Comparison of ENCODE assay signal across 16 cellular contexts in genomic region chr3:94028093-94028837, GRCh38. TPM values are rescaled to one million over a fixed set of nuclear protein-coding genes. Genes with fewer than 3 reads are reported as not detected.
A peak's percentile ranks its signal among the peaks of the same experiment; 100 is the strongest.
DNase-seq lines count a peak whose midpoint lies in the region; ATAC-seq and FAIRE-seq lines count a peak whose summit lies in the region.
"Had no signal": no experiment of that assay in that cellular context is flagged by ENCODE, and none has a peak within 500 bp of the region (broad histone marks: within the 10 kb centered on the region; RNA-seq: fewer than 3 reads in every experiment).

STX19 (minus strand) TSS chr3:94028597; CDS start chr3:94015269, 13,328 bp downstream.

- DNase-seq in DMS53 (lab: John Stamatoyannopoulos, UW), result peak; percentile 91
- DNase-seq in NCI-H146 treated with DMSO at 0.1 percent for 48 hours (lab: John Stamatoyannopoulos, UW; ENCODE audit: unreplicated experiment), result peak; percentile 84
- DNase-seq in HTR-8/SVneo (ENCODE audit: insufficient read length, low spot score), result no peak
- DNase-seq in occipital lobe (lab: John Stamatoyannopoulos, UW), result no peak
- DNase-seq: amygdala, BE2C, NCI-H526 treated with DMSO at 0.1 percent for 48 hours, SHP77 treated with DMSO at 0.1 percent for 48 hours had no signal

- no peaks in the 10 kb centered on the region for H3K9me3 ChIP-seq in muscle layer of duodenum (ENCODE audit: control insufficient read depth in 1 of 2, low read length in 2 of 2)
- H3K9me3 ChIP-seq: BE2C, neutrophil had no signal

- FAIRE-seq in colon (lab: Jason Lieb, UNC) (peak; percentile 88), HTR-8/SVneo (lab: Jason Lieb, UNC) (no peak)
- FAIRE-seq: GM18507 had no signal

- no peak for ATAC-seq in GM18517 (IDR thresholded peaks at IDR 0.05; ENCODE audit: unreplicated experiment)
- no peak for ATAC-seq in HG03442 (IDR thresholded peaks at IDR 0.05; ENCODE audit: unreplicated experiment)
- ATAC-seq: left lobe of liver had no signal

- peak within 1 kb of the TSS in 1 of 2 donors; percentile 52 for H3K4me3 ChIP-seq in muscle layer of duodenum (ENCODE audit: low read depth in 1 of 2, low read length in 2 of 2)

- no peaks in the 10 kb centered on the region for H3K4me1 ChIP-seq in muscle layer of duodenum (ENCODE audit: control insufficient read depth in 1 of 2, insufficient read depth in 2 of 2, low read length in 2 of 2)
- H3K4me1 ChIP-seq: BE2C had no signal

- no peaks in the 10 kb centered on the region for H3K27me3 ChIP-seq in muscle layer of duodenum (ENCODE audit: low read depth, low read length)
- H3K27me3 ChIP-seq: BE2C, neutrophil had no signal

- no peaks in the 10 kb centered on the region for H3K36me3 ChIP-seq in muscle layer of duodenum (ENCODE audit: control insufficient read depth in 1 of 2, insufficient read depth in 2 of 2, low read length in 2 of 2)
- H3K36me3 ChIP-seq: BE2C, neutrophil had no signal

- H3K27ac ChIP-seq in muscle layer of duodenum (ENCODE audit: low read length), result peak within 1 kb of the TSS; percentile 83
- H3K27ac ChIP-seq: neutrophil had no signal

RNA-seq across cellular contexts. Expression of gene STX19, which starts in this region (rescaled TPM):
- total RNA-seq in occipital lobe, result not detected
- total RNA-seq: G401, left lobe of liver had no signal

Comparison
In these comparisons a context has a peak if more than half of its experiments do, and no peak if none do; other contexts are left out.
1. DNase-seq: peak in DMS53 (single experiment) and NCI-H146 treated with DMSO at 0.1 percent for 48 hours (single experiment); none in HTR-8/SVneo (single experiment) and occipital lobe (single experiment).